ENCODE assay signal across 8 cellular contexts in genomic region chr7:3302681-3303320, GRCh38. TPM values are rescaled to one million over a fixed set of nuclear protein-coding genes. Genes with fewer than 3 reads are reported as not detected.
DNase-seq lines count a peak whose midpoint lies in the region; ATAC-seq and TF ChIP-seq lines count a peak whose summit lies in the region.

No MANE protein-coding gene starts in this region.

- peaks cover 8% of the 10 kb centered on the region for H3K4me1 Mint-ChIP-seq in activated T-cell treated with anti-CD3 and anti-CD28 coated beads, Interleukin-2, amount 50 U/mL, for 4 hours (ENCODE audit: low read depth)
- H3K4me1 Mint-ChIP-seq in activated naive CD8-positive, alpha-beta T cell treated with anti-CD3 and anti-CD28 coated beads for 36 hours, result peaks cover 7% of the 10 kb centered on the region

- peaks cover 27% of the 10 kb centered on the region for H3K27me3 Mint-ChIP-seq in activated T-cell treated with anti-CD3 and anti-CD28 coated beads, Interleukin-2, amount 50 U/mL, for 4 hours (ENCODE audit: low read depth)
- H3K27me3 Mint-ChIP-seq in activated naive CD8-positive, alpha-beta T cell treated with anti-CD3 and anti-CD28 coated beads for 36 hours, result peaks cover 35% of the 10 kb centered on the region

- H3K27me3 ChIP-seq in mesenchymal stem cell (ENCODE audit: control insufficient read depth in 1 of 2, insufficient read depth in 1 of 2, low read length in 2 of 2), result no peaks in the 10 kb centered on the region
- no peaks in the 10 kb centered on the region for H3K27me3 ChIP-seq in tibial artery

- H2BK120ac ChIP-seq in mesenchymal stem cell (ENCODE audit: low read depth, low read length), result no peak overlapping the region

- H4K91ac ChIP-seq in mesenchymal stem cell (ENCODE audit: low read length), result no peak overlapping the region

- H2BK15ac ChIP-seq in mesenchymal stem cell (ENCODE audit: low read depth, poor library complexity, severe bottlenecking), result no peak overlapping the region

- H2BK12ac ChIP-seq in mesenchymal stem cell (ENCODE audit: low read length in 2 of 2), result no peak overlapping the region

- H3K23ac ChIP-seq in mesenchymal stem cell (ENCODE audit: low read length in 2 of 2), result no peak overlapping the region

- no peak overlapping the region for H2AK5ac ChIP-seq in mesenchymal stem cell (ENCODE audit: low read length, severe bottlenecking)

- TF ChIP-seq CTCF in tibial artery (IDR thresholded peaks at IDR 0.05), result no peak

- H3K36me3 ChIP-seq in mesenchymal stem cell (ENCODE audit: control insufficient read depth in 1 of 2, insufficient read depth in 2 of 2, low read depth in 1 of 2, low read length in 2 of 2) (no peaks in the 10 kb centered on the region), tibial artery (no peaks in the 10 kb centered on the region)

- no peak for DNase-seq in activated T-cell treated with anti-CD3 and anti-CD28 coated beads, Interleukin-2, amount 50 U/mL, for 4 hours
- DNase-seq in activated T-cell treated with anti-CD3 and anti-CD28 coated beads, Interleukin-2, amount 50 U/mL, for 1 hour, result no peak
- no peak for DNase-seq in activated naive CD8-positive, alpha-beta T cell treated with anti-CD3 and anti-CD28 coated beads for 36 hours
- DNase-seq in mesenchymal stem cell (no peak), tibial artery (no peak), DMS 273 treated with DMSO at 0.1 percent for 48 hours (lab: John Stamatoyannopoulos, UW) (no peak)

- H3K27ac ChIP-seq in mesenchymal stem cell (ENCODE audit: low read length, poor library complexity, severe bottlenecking) (no peak overlapping the region), tibial artery (peak overlapping the region; percentile 80 to 82)

- intact Hi-C loops in tibial artery (cut with DNase I; ENCODE audit: low total_unique reads), result loop anchor here (5.0 kb wide), 1 partner anchor 594 kb away; no protein-coding TSS in a partner anchor

- H3K4me3 ChIP-seq in mesenchymal stem cell (ENCODE audit: insufficient read depth in 1 of 2, low read depth in 1 of 2, low read length in 2 of 2) (peak overlapping the region in 1 of 2 experiments; percentile 89), tibial artery (peak overlapping the region; percentile 70 to 78)

- no peak overlapping the region for H4K8ac ChIP-seq in mesenchymal stem cell (ENCODE audit: low read length)

- H3K27ac Mint-ChIP-seq in activated naive CD8-positive, alpha-beta T cell treated with anti-CD3 and anti-CD28 coated beads for 36 hours, result no peak overlapping the region

- peak overlapping the region; percentile 99 for H3K4me2 ChIP-seq in mesenchymal stem cell (ENCODE audit: low read length, poor library complexity, severe bottlenecking)

- H3K18ac ChIP-seq in mesenchymal stem cell (ENCODE audit: low read depth in 1 of 2, low read length in 2 of 2), result no peak overlapping the region

- no peaks in the 10 kb centered on the region for H3K9me3 ChIP-seq in mesenchymal stem cell (ENCODE audit: control insufficient read depth, low read length)
- no peaks in the 10 kb centered on the region for H3K9me3 ChIP-seq in tibial artery

- H3K36me3 Mint-ChIP-seq in activated T-cell treated with anti-CD3 and anti-CD28 coated beads, Interleukin-2, amount 50 U/mL, for 4 hours (ENCODE audit: insufficient read depth), result no peaks in the 10 kb centered on the region
- H3K36me3 Mint-ChIP-seq in activated naive CD8-positive, alpha-beta T cell treated with anti-CD3 and anti-CD28 coated beads for 36 hours, result no peaks in the 10 kb centered on the region

- H3K9me3 Mint-ChIP-seq in activated T-cell treated with anti-CD3 and anti-CD28 coated beads, Interleukin-2, amount 50 U/mL, for 4 hours, result no peaks in the 10 kb centered on the region
- no peaks in the 10 kb centered on the region for H3K9me3 Mint-ChIP-seq in activated naive CD8-positive, alpha-beta T cell treated with anti-CD3 and anti-CD28 coated beads for 36 hours

- H2AFZ ChIP-seq in mesenchymal stem cell (ENCODE audit: low read depth, low read length), result no peak overlapping the region

- H3K9ac ChIP-seq in mesenchymal stem cell (ENCODE audit: low read length), result peak overlapping the region; percentile 82

- H3K14ac ChIP-seq in mesenchymal stem cell (ENCODE audit: low read length in 2 of 2), result no peak overlapping the region

- H3K79me1 ChIP-seq in mesenchymal stem cell (replicated peaks; ENCODE audit: low read length, poor library complexity, severe bottlenecking), result peaks cover 11% of the 10 kb centered on the region

- ATAC-seq in activated T-cell treated with anti-CD3 and anti-CD28 coated beads, Interleukin-2, amount 50 U/mL, for 4 hours, result no peak
- ATAC-seq in HG02870 (IDR thresholded peaks at IDR 0.05; ENCODE audit: unreplicated experiment), result no peak
- no peak for ATAC-seq in GM21529 (IDR thresholded peaks at IDR 0.05; ENCODE audit: unreplicated experiment)

- 74% methylated on average over 7 of the region's 7 CpGs for WGBS in mesenchymal stem cell

- H3K4me3 Mint-ChIP-seq in activated T-cell treated with anti-CD3 and anti-CD28 coated beads, Interleukin-2, amount 50 U/mL, for 4 hours, result peak overlapping the region; percentile 81
- peak overlapping the region; percentile 74 for H3K4me3 Mint-ChIP-seq in activated naive CD8-positive, alpha-beta T cell treated with anti-CD3 and anti-CD28 coated beads for 36 hours

- H2BK5ac ChIP-seq in mesenchymal stem cell (ENCODE audit: low read depth, low read length, poor library complexity, severe bottlenecking), result no peak overlapping the region

- H3K4ac ChIP-seq in mesenchymal stem cell (ENCODE audit: low read depth in 1 of 2, low read length in 2 of 2), result no peak overlapping the region

- H3K4me1 ChIP-seq in mesenchymal stem cell (ENCODE audit: control insufficient read depth, insufficient read depth, low read depth, low read length) (peaks cover 8% of the 10 kb centered on the region), tibial artery (peaks cover 0 to 54% (median 10%) of the 10 kb centered on the region in 4 donors)

RNA-seq across cellular contexts. Expression of gene SDK1, which starts 1.7 kb away (rescaled TPM):
- total RNA-seq in activated T-cell treated with anti-CD3 and anti-CD28 coated beads, Interleukin-2, amount 50 U/mL, for 4 hours, result under 1 TPM; 0.05 to 0.79 (median 0.40) TPM
- under 1 TPM; 0.49 to 0.54 TPM for total RNA-seq in activated naive CD8-positive, alpha-beta T cell treated with anti-CD3 and anti-CD28 coated beads for 36 hours
- polyA plus RNA-seq in mesenchymal stem cell (2013, experiment 1 of 2), result 6.1 TPM
- 6.0 TPM for polyA plus RNA-seq in mesenchymal stem cell (2013, experiment 2 of 2)
